Comparison of ENCODE assay signal across 9 cellular contexts in the genomic region with DNA sequence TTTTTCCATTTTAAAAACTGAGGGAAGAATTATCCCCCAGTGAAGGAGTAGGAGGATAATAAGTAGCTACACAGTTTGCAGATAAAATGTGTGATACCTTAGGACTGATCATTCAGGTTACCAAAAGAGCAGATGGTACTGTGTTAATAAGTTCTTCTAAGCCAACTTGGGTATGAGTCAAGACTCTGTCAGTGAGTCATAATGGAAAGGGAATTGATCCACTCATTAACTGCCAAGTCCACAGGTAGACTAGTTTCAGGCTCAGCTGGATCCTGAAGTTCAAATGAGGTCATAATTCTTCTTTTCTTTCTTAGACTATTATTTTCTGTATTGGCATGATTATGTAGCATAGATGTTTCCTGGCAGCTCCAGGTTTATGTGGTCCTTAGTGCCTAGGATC.
DNase-seq lines count a peak whose midpoint lies in the region; ATAC-seq and TF ChIP-seq lines count a peak whose summit lies in the region.
"Had no signal": no experiment of that assay in that cellular context is flagged by ENCODE, and none has a peak within 500 bp of the region (broad histone marks: within the 10 kb centered on the region; RNA-seq: fewer than 3 reads in every experiment).

No MANE protein-coding gene starts in this region.

- peaks cover 29% of the 10 kb centered on the region for H3K4me1 ChIP-seq in OCI-LY3 (ENCODE audit: low read length)
- H3K4me1 ChIP-seq in thyroid gland: no peaks in the 10 kb centered on the region

- peak overlapping the region; percentile 61 for H3K4me3 ChIP-seq in OCI-LY3 (ENCODE audit: low read length)
- no peak overlapping the region for H3K4me3 ChIP-seq in thyroid gland (replicated peaks in 1 of 3)

- intact Hi-C loops in thyroid gland (cut with DNase I): no loop called here

- TF ChIP-seq CTCF in OCI-LY3 (IDR thresholded peaks at IDR 0.05; ENCODE audit: low read depth, low read length): no peak
- no peak for TF ChIP-seq CTCF in thyroid gland (IDR thresholded peaks at IDR 0.05)

- H3K27ac Mint-ChIP-seq in activated T-cell treated with anti-CD3 and anti-CD28 coated beads, Interleukin-2, amount 50 U/mL, for 24 hours: peak overlapping the region; percentile 16
- peak overlapping the region; percentile 39 for H3K27ac Mint-ChIP-seq in stimulated activated naive B cell treated with anti-CD40 and anti-IgM and Interleukin-4, amounts not matched to agents 10 μg/mL and 1 μg/mL and 100 μg/mL, for 72 hours

- peak overlapping the region; percentile 66 for H3K27ac ChIP-seq in OCI-LY3 (ENCODE audit: low read length)
- H3K27ac ChIP-seq in thyroid gland: no peak overlapping the region

- peaks cover 63% of the 10 kb centered on the region for H3K4me1 Mint-ChIP-seq in activated T-cell treated with anti-CD3 and anti-CD28 coated beads, Interleukin-2, amount 50 U/mL, for 24 hours (ENCODE audit: low read depth)
- H3K4me1 Mint-ChIP-seq in stimulated activated naive B cell treated with anti-CD40 and anti-IgM and Interleukin-4, amounts not matched to agents 10 μg/mL and 1 μg/mL and 100 μg/mL, for 72 hours: peaks cover 14 to 22% of the 10 kb centered on the region in 2 donors

- H3K9me3 Mint-ChIP-seq in activated T-cell treated with anti-CD3 and anti-CD28 coated beads, Interleukin-2, amount 50 U/mL, for 24 hours: no peaks in the 10 kb centered on the region
- no peaks in the 10 kb centered on the region for H3K9me3 Mint-ChIP-seq in stimulated activated naive B cell treated with anti-CD40 and anti-IgM and Interleukin-4, amounts not matched to agents 10 μg/mL and 1 μg/mL and 100 μg/mL, for 72 hours

- H3K9me3 ChIP-seq in OCI-LY3 (ENCODE audit: insufficient read depth, low read length): no peaks in the 10 kb centered on the region
- H3K9me3 ChIP-seq in thyroid gland: no peaks in the 10 kb centered on the region

- H4K20me1 ChIP-seq in OCI-LY3 (ENCODE audit: insufficient read depth, low read length): peaks cover 8% of the 10 kb centered on the region

- 0 out of 2 replicates have a peak overlapping the region, but pooled peaks have one; percentile 39 for H3K9ac ChIP-seq in OCI-LY3 (ENCODE audit: low read length)

- H3K36me3 Mint-ChIP-seq in activated T-cell treated with anti-CD3 and anti-CD28 coated beads, Interleukin-2, amount 50 U/mL, for 24 hours (ENCODE audit: low read depth): peaks cover 32% of the 10 kb centered on the region
- H3K36me3 Mint-ChIP-seq in stimulated activated naive B cell treated with anti-CD40 and anti-IgM and Interleukin-4, amounts not matched to agents 10 μg/mL and 1 μg/mL and 100 μg/mL, for 72 hours: peaks cover 25 to 46% of the 10 kb centered on the region in 2 donors

- H3K27me3 ChIP-seq in OCI-LY3 (ENCODE audit: low read depth, low read length): no peaks in the 10 kb centered on the region
- no peaks in the 10 kb centered on the region for H3K27me3 ChIP-seq in thyroid gland

- DNase-seq in activated T-cell treated with anti-CD3 and anti-CD28 coated beads, Interleukin-2, amount 50 U/mL, for 24 hours: no peak
- no peak for DNase-seq in activated T-cell treated with anti-CD3 and anti-CD28 coated beads for 4 hours
- no peak for DNase-seq in stimulated activated naive B cell treated with anti-CD40 and anti-IgM and Interleukin-4, amounts not matched to agents 10 μg/mL and 1 μg/mL and 100 μg/mL, for 72 hours
- DNase-seq in KG1 (lab: John Stamatoyannopoulos, UW): no peak
- no peak for DNase-seq in HUDEP-2 (lab: John Stamatoyannopoulos, UW; ENCODE audit: unreplicated experiment in 76 of 76)
- DNase-seq in thyroid gland: no peak
- DNase-seq: substantia nigra had no signal

- peak; percentile 81 for ATAC-seq in HG02938 (IDR thresholded peaks at IDR 0.05; ENCODE audit: unreplicated experiment)
- ATAC-seq in stimulated activated naive B cell treated with anti-CD40 and anti-IgM and Interleukin-4, amounts not matched to agents 10 μg/mL and 1 μg/mL and 100 μg/mL, for 72 hours (replicated peaks): peak; percentile 86 to 93

- H3K36me3 ChIP-seq in OCI-LY3 (replicated peaks; ENCODE audit: low read depth, low read length) (no peaks in the 10 kb centered on the region), thyroid gland (peaks cover 0 to 7% of the 10 kb centered on the region in 2 donors)

- no peaks in the 10 kb centered on the region for H3K27me3 Mint-ChIP-seq in activated T-cell treated with anti-CD3 and anti-CD28 coated beads, Interleukin-2, amount 50 U/mL, for 24 hours
- no peaks in the 10 kb centered on the region for H3K27me3 Mint-ChIP-seq in stimulated activated naive B cell treated with anti-CD40 and anti-IgM and Interleukin-4, amounts not matched to agents 10 μg/mL and 1 μg/mL and 100 μg/mL, for 72 hours

- H3K4me2 ChIP-seq in OCI-LY3 (ENCODE audit: low read length): peak overlapping the region; percentile 92

- no peaks in the 10 kb centered on the region for H3K79me2 ChIP-seq in OCI-LY3 (ENCODE audit: low read length)

- H2AFZ ChIP-seq in OCI-LY3 (ENCODE audit: low read depth, low read length): no peak overlapping the region

- no peak overlapping the region for H3K4me3 Mint-ChIP-seq in activated T-cell treated with anti-CD3 and anti-CD28 coated beads, Interleukin-2, amount 50 U/mL, for 24 hours
- no peak overlapping the region for H3K4me3 Mint-ChIP-seq in stimulated activated naive B cell treated with anti-CD40 and anti-IgM and Interleukin-4, amounts not matched to agents 10 μg/mL and 1 μg/mL and 100 μg/mL, for 72 hours

- TF ChIP-seq POLR2A in thyroid gland (IDR thresholded peaks at IDR 0.05): no peak
